Comparison of ENCODE assay signal across 22 cellular contexts in genomic region chr13:49693191-49693733, GRCh38. TPM values are rescaled to one million over a fixed set of nuclear protein-coding genes. Genes with fewer than 3 reads are reported as not detected.
DNase-seq lines count a peak whose midpoint lies in the region; ATAC-seq and TF ChIP-seq lines count a peak whose summit lies in the region.
"Had no signal": no experiment of that assay in that cellular context is flagged by ENCODE, and none has a peak within 500 bp of the region (broad histone marks: within the 10 kb centered on the region; RNA-seq: fewer than 3 reads in every experiment).

No MANE protein-coding gene starts in this region.

- intact Hi-C loops in Caco-2 (cut with micrococcal nuclease; ENCODE audit: unreplicated experiment): no loop called here
- intact Hi-C loops in naive thymus-derived CD4-positive, alpha-beta T cell (cut with micrococcal nuclease): loop anchor here (5.0 to 10.0 kb wide), 5 partner anchors 242 to 1656 kb away; partner anchors contain the start of genes FNDC3A (in 1 of the 2), NUDT15 (in 1 of the 2) and SPRYD7 (in 1 of the 2)
- intact Hi-C loops in posterior cingulate gyrus (cut with DNase I): loop anchor here (5.0 kb wide), 1 partner anchor 99 kb away; the partner anchor contains the start of gene KPNA3

- POLR2A ChIA-PET in Caco-2 (lab: Charles Lee): no interaction called here
- POLR2A ChIA-PET in naive thymus-derived CD4-positive, alpha-beta T cell (lab: Charles Lee): interaction anchor here (0.6 kb wide), 1 partner anchor 724 kb away, joined by 3 read pairs; no protein-coding TSS in a partner anchor

- no peak overlapping the region for H3K4me3 Mint-ChIP-seq in Caco-2 (ENCODE audit: unreplicated experiment)
- H3K4me3 Mint-ChIP-seq in naive thymus-derived CD4-positive, alpha-beta T cell: peak overlapping the region in 6 of 10 donors; percentile 1 to 59 (median 12)
- H3K4me3 Mint-ChIP-seq: endodermal cell; stimulated activated naive CD8-positive, alpha-beta T cell treated with anti-CD3 and anti-CD28 coated beads, Interleukin-15, Interleukin-2, amounts not matched to agents 100 ng/mL and 50 ng/mL, for 24 hours had no signal

- H3K36me3 ChIP-seq in Caco-2 (ENCODE audit: control insufficient read depth, insufficient read depth, low read length) (no peaks in the 10 kb centered on the region), Karpas-422 (ENCODE audit: insufficient read depth, low read length) (peaks cover 17% of the 10 kb centered on the region), gastroesophageal sphincter (peaks cover 0 to 12% of the 10 kb centered on the region in 2 donors)
- no peaks in the 10 kb centered on the region for H3K36me3 ChIP-seq in naive thymus-derived CD4-positive, alpha-beta T cell (ENCODE audit: control insufficient read depth in 2 of 3, insufficient read depth in 3 of 3, low read length in 3 of 3)
- H3K36me3 ChIP-seq: transverse colon had no signal

- no peaks in the 10 kb centered on the region; the same call in 1 of the 2 replicates for H4K20me1 ChIP-seq in Karpas-422 (ENCODE audit: insufficient read depth, low read depth, low read length)

- TF ChIP-seq EP300 in gastroesophageal sphincter (IDR thresholded peaks at IDR 0.05): no peak

- H3K4me1 ChIP-seq in Caco-2: peaks cover 14% of the 10 kb centered on the region; the same call in 1 of the 2 replicates
- peaks cover 22% of the 10 kb centered on the region for H3K4me1 ChIP-seq in Karpas-422 (ENCODE audit: low read length)
- peaks cover 0 to 17% of the 10 kb centered on the region in 2 donors for H3K4me1 ChIP-seq in naive thymus-derived CD4-positive, alpha-beta T cell (ENCODE audit: control insufficient read depth in 2 of 2, insufficient read depth in 2 of 2, low read length in 2 of 2)
- peaks cover 0 to 26% (median 0%) of the 10 kb centered on the region in 3 donors for H3K4me1 ChIP-seq in gastroesophageal sphincter

- H3K9me2 ChIP-seq in Karpas-422 (replicated peaks; ENCODE audit: insufficient read depth, low read length): no peaks in the 10 kb centered on the region

- H3K27ac ChIP-seq in Karpas-422 (ENCODE audit: low read length) (peak overlapping the region; percentile 32; the same call in 1 of the 2 replicates), gastroesophageal sphincter (no peak overlapping the region)
- H3K27ac ChIP-seq in naive thymus-derived CD4-positive, alpha-beta T cell (ENCODE audit: low read depth, low read length): no peak overlapping the region

- H3K79me2 ChIP-seq in Karpas-422 (ENCODE audit: low read length): peaks cover 33% of the 10 kb centered on the region

- H3K4me1 Mint-ChIP-seq in Caco-2 (ENCODE audit: low read depth, unreplicated experiment): peaks cover 14% of the 10 kb centered on the region
- peaks cover 14 to 41% (median 26%) of the 10 kb centered on the region in 7 donors for H3K4me1 Mint-ChIP-seq in naive thymus-derived CD4-positive, alpha-beta T cell

- H3K27me3 Mint-ChIP-seq in Caco-2 (ENCODE audit: insufficient read depth, unreplicated experiment): no peaks in the 10 kb centered on the region
- no peaks in the 10 kb centered on the region for H3K27me3 Mint-ChIP-seq in naive thymus-derived CD4-positive, alpha-beta T cell
- H3K27me3 Mint-ChIP-seq: naive thymus-derived CD8-positive, alpha-beta T cell; stimulated activated naive CD8-positive, alpha-beta T cell treated with anti-CD3 and anti-CD28 coated beads, Interleukin-15, Interleukin-2, amounts not matched to agents 100 ng/mL and 50 ng/mL, for 24 hours had no signal

- no peak for ATAC-seq in naive thymus-derived CD4-positive, alpha-beta T cell
- ATAC-seq in GM18511 (IDR thresholded peaks at IDR 0.05; ENCODE audit: unreplicated experiment) (no peak), gastroesophageal sphincter (no peak)
- ATAC-seq: GM12878; naive thymus-derived CD8-positive, alpha-beta T cell; Right ventricle myocardium inferior had no signal

- H3K27ac Mint-ChIP-seq in Caco-2 (ENCODE audit: unreplicated experiment): peak overlapping the region; percentile 27
- peak overlapping the region in 5 of 9 donors; percentile 12 to 62 (median 35) for H3K27ac Mint-ChIP-seq in naive thymus-derived CD4-positive, alpha-beta T cell
- H3K27ac Mint-ChIP-seq: endodermal cell had no signal

- CTCF ChIA-PET in Caco-2 (lab: Charles Lee): interaction anchor here (1.0 kb wide), 1 partner anchor 100 kb away, joined by 5 read pairs; no protein-coding TSS in a partner anchor
- CTCF ChIA-PET in naive thymus-derived CD4-positive, alpha-beta T cell (lab: Charles Lee): interaction anchor here (0.7 kb wide), 1 partner anchor 18 kb away, joined by 4 read pairs; no protein-coding TSS in a partner anchor

- no TSS peak for BruUV-seq in Caco-2 (replicated peaks; lab: Mats Ljungman, UMichigan)

- no peak overlapping the region for H2AFZ ChIP-seq in Karpas-422 (ENCODE audit: low read length)

- no peaks in the 10 kb centered on the region for H3K27me3 ChIP-seq in Caco-2 (replicated peaks; ENCODE audit: control insufficient read depth, insufficient read depth, low read length)
- no peaks in the 10 kb centered on the region for H3K27me3 ChIP-seq in Karpas-422 (ENCODE audit: low read length)
- H3K27me3 ChIP-seq in naive thymus-derived CD4-positive, alpha-beta T cell (ENCODE audit: control insufficient read depth in 2 of 2, insufficient read depth in 2 of 2, low read length in 2 of 2): no peaks in the 10 kb centered on the region
- H3K27me3 ChIP-seq in gastroesophageal sphincter: no peaks in the 10 kb centered on the region
- H3K27me3 ChIP-seq: transverse colon had no signal

- no peak for TF ChIP-seq CTCF in Caco-2 (IDR thresholded peaks at IDR 0.05; ENCODE audit: insufficient read depth in 1 of 2, low read depth in 1 of 2, low read length in 1 of 2, severe bottlenecking in 1 of 2, unreplicated experiment in 1 of 2)
- TF ChIP-seq CTCF in gastroesophageal sphincter (IDR thresholded peaks at IDR 0.05): no peak

- H3K4me2 ChIP-seq in Karpas-422 (ENCODE audit: low read depth, low read length, poor library complexity, severe bottlenecking): no peak overlapping the region

- TF ChIP-seq POLR2A in gastroesophageal sphincter (IDR thresholded peaks at IDR 0.05): no peak

- H3K4me3 ChIP-seq in Caco-2 (ENCODE audit: low read depth, low read length) (no peak overlapping the region), Karpas-422 (ENCODE audit: low read length) (no peak overlapping the region), gastroesophageal sphincter (no peak overlapping the region)
- no peak overlapping the region for H3K4me3 ChIP-seq in naive thymus-derived CD4-positive, alpha-beta T cell (ENCODE audit: low read length)
- H3K4me3 ChIP-seq: GM12878, transverse colon had no signal

- DNase-seq in Caco-2: no peak
- DNase-seq in Karpas-422: no peak
- DNase-seq in dermis blood vessel endothelial cell: peak; percentile 68
- no peak for DNase-seq in naive thymus-derived CD4-positive, alpha-beta T cell
- DNase-seq in C1 segment of cervical spinal cord (lab: John Stamatoyannopoulos, UW): no peak
- DNase-seq in posterior cingulate gyrus: no peak
- DNase-seq: activated CD4-positive, alpha-beta T cell treated with anti-CD3 and anti-CD28 coated beads, Interleukin-2, amount 50 U/mL, for 1 hour; activated CD8-positive, alpha-beta memory T cell treated with anti-CD3 and anti-CD28 coated beads, Interleukin-2, amount 50 U/mL, for 48 hours; activated gamma-delta T cell; cerebellar nuclear complex; endodermal cell; hypothalamus; mesenchymal stem cell; naive thymus-derived CD8-positive, alpha-beta T cell; NCI-H1105 treated with DMSO at 0.1 percent for 48 hours; NCI-H524 treated with DMSO at 0.1 percent for 48 hours; transverse colon had no signal

- H3K9ac ChIP-seq in Karpas-422 (ENCODE audit: low read length): no peak overlapping the region

- no peaks in the 10 kb centered on the region for H3K9me3 Mint-ChIP-seq in Caco-2 (ENCODE audit: unreplicated experiment)
- H3K9me3 Mint-ChIP-seq in naive thymus-derived CD4-positive, alpha-beta T cell: no peaks in the 10 kb centered on the region
- H3K9me3 Mint-ChIP-seq: endodermal cell; naive thymus-derived CD8-positive, alpha-beta T cell; stimulated activated naive CD8-positive, alpha-beta T cell treated with anti-CD3 and anti-CD28 coated beads, Interleukin-15, Interleukin-2, amounts not matched to agents 100 ng/mL and 50 ng/mL, for 24 hours had no signal

- H3K9me3 ChIP-seq in Caco-2: no peaks in the 10 kb centered on the region
- no peaks in the 10 kb centered on the region for H3K9me3 ChIP-seq in Karpas-422 (ENCODE audit: low read length)
- H3K9me3 ChIP-seq in naive thymus-derived CD4-positive, alpha-beta T cell (ENCODE audit: control insufficient read depth in 2 of 3, low read length in 3 of 3): no peaks in the 10 kb centered on the region
- no peaks in the 10 kb centered on the region for H3K9me3 ChIP-seq in gastroesophageal sphincter
- H3K9me3 ChIP-seq: transverse colon had no signal

- H3K36me3 Mint-ChIP-seq in Caco-2 (ENCODE audit: insufficient read depth, unreplicated experiment): peaks cover 54% of the 10 kb centered on the region
- H3K36me3 Mint-ChIP-seq in naive thymus-derived CD4-positive, alpha-beta T cell: peaks cover 0 to 5% (median 0%) of the 10 kb centered on the region in 5 donors

- 85 to 89% methylated on average over 2 to 4 of the region's 4 CpGs for WGBS in gastroesophageal sphincter (ENCODE audit: low coverage in 1 of 2), 2 donors

RNA-seq across cellular contexts. Expression of gene EBPL, which starts 2.0 kb away (rescaled TPM):
- total RNA-seq in Caco-2 (2022): 105 and 114 TPM in 2 replicates
- total RNA-seq in Karpas-422 (2014; rRNA removed; shearing (Covaris generic); ENCODE audit: low replicate concordance): 175 and 183 TPM in 2 replicates
- total RNA-seq in dermis blood vessel endothelial cell: 99.5 and 117 TPM in 2 replicates
- total RNA-seq in naive thymus-derived CD4-positive, alpha-beta T cell: 10 to 100 TPM; 13.3 to 34.9 (median 20.4) TPM
- 10 to 100 TPM; 60.7 to 74.6 TPM for polyA plus RNA-seq in naive thymus-derived CD4-positive, alpha-beta T cell
- 10 to 100 TPM; 37.6 to 81.7 (median 45.0) TPM for total RNA-seq in gastroesophageal sphincter
